Comparison of ENCODE assay signal across 24 cellular contexts in genomic region chr11:77517753-77518152, GRCh38.
"Had no signal": no experiment of that assay in that cellular context is flagged by ENCODE, and none has a peak within 500 bp of the region (broad histone marks: within the 10 kb centered on the region; RNA-seq: fewer than 3 reads in every experiment).

No MANE protein-coding gene starts in this region.

- H3K4me3 ChIP-seq: colonic mucosa, esophagus muscularis mucosa, gastroesophageal sphincter, heart right ventricle, lung, mucosa of descending colon, pancreas, right lobe of liver, thoracic aorta, tibial nerve, upper lobe of left lung, uterus had no signal

- DNase-seq: colonic mucosa; effector CD8-positive, alpha-beta T cell; foreskin keratinocyte; heart right ventricle; hippocampal formation; immature natural killer cell; islet precursor cell; kidney glomerular epithelial cell; left ventricle myocardium superior; mucosa of descending colon; naive B cell; pancreas; right lobe of liver; small intestine; stimulated activated CD4-positive, alpha-beta T cell treated with anti-CD3 and anti-CD28 coated beads, Interleukin-15, amount 100 ng/mL, for 24 hours; stimulated activated CD4-positive, alpha-beta T cell treated with anti-CD3 and anti-CD28 coated beads, Interleukin-2, amount 100 ng/mL, for 48 hours; stimulated activated naive B cell treated with anti-CD40 and anti-IgM and Interleukin-4, amounts not matched to agents 10 μg/mL and 1 μg/mL and 100 μg/mL, for 72 hours; upper lobe of left lung; uterus had no signal
